In the genomic region with DNA sequence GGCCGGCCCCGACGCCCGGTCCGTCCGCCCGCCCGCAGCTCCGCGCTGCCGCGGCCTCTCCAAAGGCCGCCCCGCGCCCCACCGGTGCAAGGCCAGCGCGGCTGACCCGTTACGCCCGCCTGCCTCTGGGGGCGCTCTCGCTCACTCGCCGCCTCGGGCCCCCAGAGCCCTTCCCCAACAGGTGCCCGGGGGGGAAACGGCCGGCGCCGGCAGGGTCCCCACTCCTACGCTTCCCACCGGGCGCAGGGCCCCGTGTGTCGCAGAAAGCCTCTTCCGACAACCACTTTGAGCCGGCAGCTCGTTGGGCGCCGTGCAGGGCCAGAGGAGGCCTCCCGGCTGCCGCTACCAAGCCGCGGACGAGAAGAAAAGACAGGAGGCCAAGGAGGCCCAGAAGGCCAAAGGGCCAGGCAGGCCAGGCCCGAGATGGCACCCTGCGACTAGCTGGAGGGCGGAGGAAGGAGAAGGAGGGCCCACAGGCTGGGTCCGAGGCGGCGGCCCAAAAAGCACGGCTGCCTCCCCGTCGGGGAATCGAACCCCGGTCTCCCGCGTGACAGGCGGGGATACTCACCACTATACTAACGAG, we compare ENCODE assay signal across 8 cellular contexts.
DNase-seq lines count a peak whose midpoint lies in the region; ATAC-seq and TF ChIP-seq lines count a peak whose summit lies in the region.

No MANE protein-coding gene starts in this region.

- no peaks in the 10 kb centered on the region for H3K9me3 Mint-ChIP-seq in CD4-positive, alpha-beta T cell
- H3K9me3 Mint-ChIP-seq in dendritic cell treated with granulocyte-macrophage colony-stimulating factor and Interleukin-4, amounts not matched to agents 40 ng/mL and 50 ng/mL, for 4 days = no peaks in the 10 kb centered on the region

- CTCF ChIA-PET in CD4-positive, alpha-beta T cell (lab: Charles Lee) = interaction anchor here (0.7 kb wide), 1 partner anchor 40 kb away, joined by 3 read pairs; no protein-coding TSS in a partner anchor

- peak; percentile 42 for TF ChIP-seq CTCF in CD4-positive, alpha-beta T cell (IDR thresholded peaks at IDR 0.05)

- peak in 9 of 10 experiments; percentile 16 to 59 (median 33) for DNase-seq in CD4-positive, alpha-beta T cell
- DNase-seq in T-helper 22 cell (ENCODE audit: low read depth) (peak; percentile 16), lung microvascular endothelial cell (ENCODE audit: low read depth in 2 of 2) (peak; percentile 60 to 77), NCI-H774 (lab: John Stamatoyannopoulos, UW) (no peak), NCI-H82 treated with DMSO at 0.1 percent for 48 hours (lab: John Stamatoyannopoulos, UW; ENCODE audit: unreplicated experiment) (no peak)
- peak; percentile 41 for DNase-seq in stimulated activated CD8-positive, alpha-beta memory T cell treated with anti-CD3 and anti-CD28 coated beads, Interleukin-7, amount 100 ng/mL, for 24 hours (ENCODE audit: low read depth)

- POLR2A ChIA-PET in CD4-positive, alpha-beta T cell (lab: Charles Lee) = no interaction called here

- peaks cover 51% of the 10 kb centered on the region for H3K27me3 Mint-ChIP-seq in CD4-positive, alpha-beta T cell
- H3K27me3 Mint-ChIP-seq in dendritic cell treated with granulocyte-macrophage colony-stimulating factor and Interleukin-4, amounts not matched to agents 40 ng/mL and 50 ng/mL, for 4 days = peaks cover 67% of the 10 kb centered on the region

- H3K27ac ChIP-seq in CD4-positive, alpha-beta T cell (ENCODE audit: low read depth, low read length) = no peak overlapping the region

- peak; percentile 51 for ATAC-seq in CD4-positive, alpha-beta T cell (ENCODE audit: poor library complexity)
- ATAC-seq in HG02610 (IDR thresholded peaks at IDR 0.05; ENCODE audit: unreplicated experiment) = peak; percentile 34

- H3K4me3 Mint-ChIP-seq in CD4-positive, alpha-beta T cell = peak overlapping the region; percentile 73
- H3K4me3 Mint-ChIP-seq in dendritic cell treated with granulocyte-macrophage colony-stimulating factor and Interleukin-4, amounts not matched to agents 40 ng/mL and 50 ng/mL, for 4 days = peak overlapping the region; percentile 80

- H3K4me1 Mint-ChIP-seq in CD4-positive, alpha-beta T cell (ENCODE audit: low read depth) = peaks cover 12% of the 10 kb centered on the region
- H3K4me1 Mint-ChIP-seq in dendritic cell treated with granulocyte-macrophage colony-stimulating factor and Interleukin-4, amounts not matched to agents 40 ng/mL and 50 ng/mL, for 4 days (ENCODE audit: low read depth) = peaks cover 15% of the 10 kb centered on the region

- H3K36me3 Mint-ChIP-seq in CD4-positive, alpha-beta T cell (ENCODE audit: low read depth) = no peaks in the 10 kb centered on the region
- no peaks in the 10 kb centered on the region for H3K36me3 Mint-ChIP-seq in dendritic cell treated with granulocyte-macrophage colony-stimulating factor and Interleukin-4, amounts not matched to agents 40 ng/mL and 50 ng/mL, for 4 days (ENCODE audit: low read depth)

- H3K27ac Mint-ChIP-seq in CD4-positive, alpha-beta T cell = no peak overlapping the region
- no peak overlapping the region for H3K27ac Mint-ChIP-seq in dendritic cell treated with granulocyte-macrophage colony-stimulating factor and Interleukin-4, amounts not matched to agents 40 ng/mL and 50 ng/mL, for 4 days

- peaks cover 26% of the 10 kb centered on the region for H3K27me3 ChIP-seq in CD4-positive, alpha-beta T cell (ENCODE audit: control insufficient read depth, insufficient read depth, low read length)

- no peaks in the 10 kb centered on the region for H3K9me3 ChIP-seq in CD4-positive, alpha-beta T cell (ENCODE audit: control insufficient read depth, low read length)

- intact Hi-C loops in CD4-positive, alpha-beta T cell (cut with DNase I, micrococcal nuclease) = no loop called here
- intact Hi-C loops in dendritic cell treated with granulocyte-macrophage colony-stimulating factor and Interleukin-4, amounts not matched to agents 40 ng/mL and 50 ng/mL, for 4 days (cut with micrococcal nuclease) = no loop called here

Comparison
In these comparisons a context has a peak if more than half of its experiments do, and no peak if none do; other contexts are left out.
1. DNase-seq: peak in CD4-positive, alpha-beta T cell (9 of 10), T-helper 22 cell (single experiment), lung microvascular endothelial cell (2 of 2) and stimulated activated CD8-positive, alpha-beta memory T cell treated with anti-CD3 and anti-CD28 coated beads, Interleukin-7, amount 100 ng/mL, for 24 hours (single experiment); none in NCI-H774 (single experiment) and NCI-H82 treated with DMSO at 0.1 percent for 48 hours (single experiment).